ENCODE assay signal across 8 cellular contexts in genomic region chrX:106611323-106611681, GRCh38. TPM values are rescaled to one million over a fixed set of nuclear protein-coding genes. Genes with fewer than 3 reads are reported as not detected.
A peak's percentile ranks its signal among the peaks of the same experiment; 100 is the strongest.
DNase-seq lines count a peak whose midpoint lies in the region; ATAC-seq and TF ChIP-seq lines count a peak whose summit lies in the region.

No MANE protein-coding gene starts in this region.

- 39 to 41% methylated on average over 1 of the region's 1 CpG for WGBS in thyroid gland, 2 donors

- peak; percentile 1 for ATAC-seq in HG02571 (IDR thresholded peaks at IDR 0.05; ENCODE audit: unreplicated experiment)
- ATAC-seq in activated B cell treated with CpG ODN at 0.5 μM for 24 hours (ENCODE audit: low read depth), result peak; percentile 2

- TF ChIP-seq POLR2A in thyroid gland (IDR thresholded peaks at IDR 0.05) (no peak), erythroblast (IDR thresholded peaks at IDR 0.05; ENCODE audit: low read length) (no peak)

- intact Hi-C loops in activated B cell treated with CpG ODN at 0.5 μM for 24 hours (cut with micrococcal nuclease), result loop anchor here (1.0 to 5.0 kb wide), 6 partner anchors 127 to 1479 kb away; partner anchors contain the start of genes ATG4A, DNAAF6, MORC4 and NUP62CL
- intact Hi-C loops in thyroid gland (cut with DNase I), result no loop called here

- TF ChIP-seq CTCF in GM12864 (IDR thresholded peaks at IDR 0.05; ENCODE audit: low read depth, low read length, missing control alignments) (no peak), activated B cell treated with CpG ODN at 0.5 μM for 24 hours (IDR thresholded peaks at IDR 0.05) (no peak), thyroid gland (IDR thresholded peaks at IDR 0.05) (no peak), GM10248 (IDR thresholded peaks at IDR 0.05; ENCODE audit: control extremely low read depth, extremely low read depth, low read depth, missing control alignments) (no peak)

- no peaks in the 10 kb centered on the region for H3K36me3 ChIP-seq in iPS-20b (ENCODE audit: insufficient read depth, low read depth, low read length)
- H3K36me3 ChIP-seq in thyroid gland, result no peaks in the 10 kb centered on the region

- peaks cover 5% of the 10 kb centered on the region for H3K36me3 Mint-ChIP-seq in activated B cell treated with CpG ODN at 0.5 μM for 24 hours (ENCODE audit: low read depth)

- H3K4me1 Mint-ChIP-seq in activated B cell treated with CpG ODN at 0.5 μM for 24 hours, result peaks cover 16% of the 10 kb centered on the region

- POLR2A ChIA-PET in activated B cell treated with CpG ODN at 0.5 μM for 24 hours (lab: Charles Lee), result interaction anchor here (1.6 kb wide), 1 partner anchor 1480 kb away, joined by 6 read pairs; the partner anchor contains the start of genes ATG4A and PSMD10
- POLR2A ChIA-PET in GM10248 (lab: Yijun Ruan, JAX), result no interaction called here

- H3K4me3 ChIP-seq in GM12864 (ENCODE audit: low read depth, low read length) (peak overlapping the region; percentile 84), iPS-20b (ENCODE audit: low read length) (peak overlapping the region; percentile 82), thyroid gland (replicated peaks in 1 of 3) (peak overlapping the region in 2 of 3 donors; percentile 23 to 36)

- CTCF ChIA-PET in activated B cell treated with CpG ODN at 0.5 μM for 24 hours (lab: Charles Lee) (no interaction called here), GM10248 (lab: Yijun Ruan, JAX) (interaction anchor here (1.9 kb wide), 1 partner anchor 9 kb away, joined by 7 read pairs; no protein-coding TSS in a partner anchor)

- H3K9ac ChIP-seq in iPS-20b (ENCODE audit: low read depth, low read length), result no peak overlapping the region

- no peaks in the 10 kb centered on the region for H3K27me3 Mint-ChIP-seq in activated B cell treated with CpG ODN at 0.5 μM for 24 hours

- H3K9me3 ChIP-seq in iPS-20b (ENCODE audit: insufficient read depth, low read depth, low read length) (no peaks in the 10 kb centered on the region), thyroid gland (no peaks in the 10 kb centered on the region)

- H3K27ac ChIP-seq in iPS-20b (ENCODE audit: low read length), result no peak overlapping the region
- no peak overlapping the region for H3K27ac ChIP-seq in thyroid gland

- DNase-seq in GM12864 (ENCODE audit: low read depth), result no peak
- DNase-seq in activated B cell treated with CpG ODN at 0.5 μM for 24 hours, result no peak
- DNase-seq in thyroid gland, result no peak
- no peak for DNase-seq in NCI-H2029 (lab: John Stamatoyannopoulos, UW)
- no peak for DNase-seq in erythroblast (lab: John Stamatoyannopoulos, UW)
- DNase-seq in GM10248 (ENCODE audit: extremely low spot score), result no peak

- no peaks in the 10 kb centered on the region for H3K9me3 Mint-ChIP-seq in activated B cell treated with CpG ODN at 0.5 μM for 24 hours

- peak overlapping the region; percentile 93 for H3K4me3 Mint-ChIP-seq in activated B cell treated with CpG ODN at 0.5 μM for 24 hours

- peak overlapping the region; percentile 92 for H3K27ac Mint-ChIP-seq in activated B cell treated with CpG ODN at 0.5 μM for 24 hours

- H3K27me3 ChIP-seq in iPS-20b (ENCODE audit: insufficient read depth, low read length), result peaks cover 20% of the 10 kb centered on the region
- no peaks in the 10 kb centered on the region for H3K27me3 ChIP-seq in thyroid gland

- H3K4me1 ChIP-seq in iPS-20b (ENCODE audit: insufficient read depth, low read length), result no peaks in the 10 kb centered on the region
- peaks cover 0 to 3% of the 10 kb centered on the region in 2 donors for H3K4me1 ChIP-seq in thyroid gland

RNA-seq across cellular contexts. Expression of gene RADX, which starts 0.5 kb away (rescaled TPM):
- 8.5 and 10.9 TPM in 2 replicates for total RNA-seq in activated B cell treated with CpG ODN at 0.5 μM for 24 hours
- total RNA-seq in thyroid gland, result 10 to 100 TPM in 2 of 4 donors, 1 to 10 TPM in 2; 5.5 to 21.0 (median 11.4) TPM

Comparison
In these comparisons a context has a peak if more than half of its experiments do, and no peak if none do; other contexts are left out.
1. H3K4me3 ChIP-seq: peak in every context shown above with its lines; median percentile 84 in GM12864; 82 in iPS-20b; 30 in thyroid gland.